In the genomic region with DNA sequence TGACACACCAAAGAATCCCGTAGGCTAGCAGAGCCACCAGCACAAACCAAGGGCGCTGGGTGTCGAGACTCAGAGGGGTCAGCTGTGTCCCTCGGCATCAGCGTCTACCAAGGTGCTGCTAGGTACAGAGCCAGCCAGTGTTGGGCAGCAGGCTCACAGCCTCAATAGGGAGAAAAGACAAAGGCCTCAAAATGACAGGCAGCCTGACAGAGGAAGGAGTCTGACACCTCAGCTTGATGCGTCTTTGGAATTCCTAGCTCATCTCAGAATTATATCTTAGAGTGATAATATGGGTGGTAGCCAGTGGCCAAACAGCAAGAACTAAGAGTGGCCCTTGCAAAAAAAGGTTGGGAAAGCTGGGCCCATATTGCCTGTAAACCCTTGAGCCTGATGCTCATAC, we compare ENCODE assay signal across 23 cellular contexts.
"Had no signal": no experiment of that assay in that cellular context is flagged by ENCODE, and none has a peak within 500 bp of the region (broad histone marks: within the 10 kb centered on the region; RNA-seq: fewer than 3 reads in every experiment).

No MANE protein-coding gene starts in this region.

- ATAC-seq: activated CD8-positive, alpha-beta memory T cell treated with anti-CD3 and anti-CD28 coated beads, Interleukin-2, amount 10 ng/mL, durations not matched to agents 7 days and 5 days; activated CD8-positive, alpha-beta T cell treated with anti-CD3 and anti-CD28 coated beads, Interleukin-2, amount 10 ng/mL, durations not matched to agents 7 days and 5 days; right cardiac atrium; stimulated activated naive CD8-positive, alpha-beta T cell treated with anti-CD3 and anti-CD28 coated beads, Interleukin-15, Interleukin-2, amounts not matched to agents 100 U/mL and 50 U/mL, for 24 hours; WTC11 had no signal

- H3K27ac ChIP-seq: left ventricle myocardium inferior, testis, transverse colon had no signal

- FAIRE-seq: bronchial epithelial cell, colon, frontal cortex had no signal

- H3K27ac Mint-ChIP-seq: activated CD4-positive, alpha-beta T cell treated with anti-CD3 and anti-CD28 coated beads, Interleukin-2, amount 10 ng/mL, durations not matched to agents 7 days and 5 days; activated CD8-positive, alpha-beta memory T cell treated with anti-CD3 and anti-CD28 coated beads, Interleukin-2, amount 10 ng/mL, durations not matched to agents 7 days and 5 days; activated CD8-positive, alpha-beta T cell treated with anti-CD3 and anti-CD28 coated beads, Interleukin-2, amount 10 ng/mL, durations not matched to agents 7 days and 5 days; WTC11 had no signal

- H3K9me3 ChIP-seq: left ventricle myocardium inferior, testis, transverse colon had no signal

- H3K27me3 ChIP-seq: testis, transverse colon had no signal

- H3K36me3 ChIP-seq: left ventricle myocardium inferior, transverse colon had no signal

- DNase-seq: activated CD4-positive, alpha-beta T cell treated with anti-CD3 and anti-CD28 coated beads for 1 hour; activated CD4-positive, alpha-beta T cell treated with anti-CD3 and anti-CD28 coated beads, Interleukin-2, amount 10 ng/mL, durations not matched to agents 7 days and 5 days; activated CD8-positive, alpha-beta memory T cell treated with anti-CD3 and anti-CD28 coated beads, Interleukin-2, amount 10 ng/mL, durations not matched to agents 7 days and 5 days; activated CD8-positive, alpha-beta T cell treated with anti-CD3 and anti-CD28 coated beads, Interleukin-2, amount 10 ng/mL, durations not matched to agents 7 days and 5 days; activated gamma-delta T cell; activated naive CD4-positive, alpha-beta T cell treated with anti-CD3 and anti-CD28 coated beads, Interleukin-2, amount 50 U/mL, for 16 hours; effector CD8-positive, alpha-beta T cell; glutamatergic neuron; islet precursor cell; left ventricle myocardium inferior; right cardiac atrium; stimulated activated CD4-positive, alpha-beta T cell treated with anti-CD3 and anti-CD28 coated beads, Interleukin-15, amount 100 ng/mL, for 24 hours; stimulated activated CD4-positive, alpha-beta T cell treated with anti-CD3 and anti-CD28 coated beads, Interleukin-2, amount 100 ng/mL, for 24 hours; stimulated activated naive CD8-positive, alpha-beta T cell treated with anti-CD3 and anti-CD28 coated beads, Interleukin-15, Interleukin-2, amounts not matched to agents 100 U/mL and 50 U/mL, for 24 hours; T-helper 2 cell; testis; transverse colon had no signal

- H3K4me1 ChIP-seq: testis, transverse colon had no signal

- H3K27me3 Mint-ChIP-seq: activated CD4-positive, alpha-beta T cell treated with anti-CD3 and anti-CD28 coated beads, Interleukin-2, amount 10 ng/mL, durations not matched to agents 7 days and 5 days; activated CD8-positive, alpha-beta memory T cell treated with anti-CD3 and anti-CD28 coated beads, Interleukin-2, amount 10 ng/mL, durations not matched to agents 7 days and 5 days had no signal

- H3K9me3 Mint-ChIP-seq: neural crest cell, WTC11 had no signal

- H3K4me3 Mint-ChIP-seq: activated CD4-positive, alpha-beta T cell treated with anti-CD3 and anti-CD28 coated beads, Interleukin-2, amount 10 ng/mL, durations not matched to agents 7 days and 5 days; activated CD8-positive, alpha-beta memory T cell treated with anti-CD3 and anti-CD28 coated beads, Interleukin-2, amount 10 ng/mL, durations not matched to agents 7 days and 5 days; activated CD8-positive, alpha-beta T cell treated with anti-CD3 and anti-CD28 coated beads, Interleukin-2, amount 10 ng/mL, durations not matched to agents 7 days and 5 days; neural crest cell; WTC11 had no signal

- H3K4me3 ChIP-seq: left ventricle myocardium inferior, lung, testis, transverse colon had no signal
